8 cellular contexts compared by ENCODE assay signal in genomic region chr14:95516554-95517209, GRCh38. TPM values are rescaled to one million over a fixed set of nuclear protein-coding genes. Genes with fewer than 3 reads are reported as not detected.
DNase-seq lines count a peak whose midpoint lies in the region; ATAC-seq and TF ChIP-seq lines count a peak whose summit lies in the region.

Gene SYNE3 (minus strand): TSS chr14:95516650. CDS start chr14:95475821, 40,829 bp downstream.

- peak; percentile 31 for ATAC-seq in foreskin keratinocyte

- H3K4me3 Mint-ChIP-seq in activated T-helper 2 cell treated with anti-CD3 and anti-CD28 coated beads, Interferon-gamma antibody, Interleukin-2, Interleukin-4, amounts not matched to agents 10 μg/mL and 5 μg/mL and 100 μg/mL, durations not matched to agents 14 hours and 24 hours and 36 hours (ENCODE audit: low read depth), result peak within 1 kb of the TSS; percentile 92

- no peaks in the 10 kb centered on the region for H4K20me1 ChIP-seq in osteoblast (ENCODE audit: insufficient read depth, low read length)

- DNase-seq in HAP-1 (ENCODE audit: low spot score in 2 of 2), result peak; percentile 22 to 67
- DNase-seq in NB4 (ENCODE audit: low read depth), result peak; percentile 77
- DNase-seq in activated T-helper 2 cell treated with anti-CD3 and anti-CD28 coated beads, Interferon-gamma antibody, Interleukin-2, Interleukin-4, amounts not matched to agents 10 μg/mL and 5 μg/mL and 100 μg/mL, durations not matched to agents 14 hours and 24 hours and 36 hours (ENCODE audit: low spot score), result peak; percentile 57
- no peak for DNase-seq in foreskin keratinocyte
- peak; percentile 95 for DNase-seq in osteoblast (ENCODE audit: insufficient read length, low spot score, missing footprints)
- no peak for DNase-seq in NCI-H2171 treated with DMSO at 0.1 percent for 48 hours (lab: John Stamatoyannopoulos, UW)
- no peak for DNase-seq in NCI-H187 treated with DMSO at 0.1 percent for 48 hours (lab: John Stamatoyannopoulos, UW)

- no peaks in the 10 kb centered on the region for H3K27me3 Mint-ChIP-seq in activated T-helper 2 cell treated with anti-CD3 and anti-CD28 coated beads, Interferon-gamma antibody, Interleukin-2, Interleukin-4, amounts not matched to agents 10 μg/mL and 5 μg/mL and 100 μg/mL, durations not matched to agents 14 hours and 24 hours and 36 hours (ENCODE audit: low read depth)

- H3K4me2 ChIP-seq in osteoblast (ENCODE audit: insufficient read depth, low read length), result peak within 1 kb of the TSS; percentile 94

- in situ Hi-C loops in HAP-1 (cut with MboI; ENCODE audit: low sequenced_read_pairs), result no loop called here

- H3K36me3 Mint-ChIP-seq in activated T-helper 2 cell treated with anti-CD3 and anti-CD28 coated beads, Interferon-gamma antibody, Interleukin-2, Interleukin-4, amounts not matched to agents 10 μg/mL and 5 μg/mL and 100 μg/mL, durations not matched to agents 14 hours and 24 hours and 36 hours (ENCODE audit: low read depth), result peaks cover 16% of the 10 kb centered on the region

- H3K27ac Mint-ChIP-seq in activated T-helper 2 cell treated with anti-CD3 and anti-CD28 coated beads, Interferon-gamma antibody, Interleukin-2, Interleukin-4, amounts not matched to agents 10 μg/mL and 5 μg/mL and 100 μg/mL, durations not matched to agents 14 hours and 24 hours and 36 hours, result peak within 1 kb of the TSS; percentile 89

- H3K9me3 ChIP-seq in HAP-1 (no peaks in the 10 kb centered on the region), osteoblast (ENCODE audit: low read depth, low read length) (no peaks in the 10 kb centered on the region)

- intact Hi-C loops in activated T-helper 2 cell treated with anti-CD3 and anti-CD28 coated beads, Interferon-gamma antibody, Interleukin-2, Interleukin-4, amounts not matched to agents 10 μg/mL and 5 μg/mL and 100 μg/mL, durations not matched to agents 14 hours and 24 hours and 36 hours (cut with micrococcal nuclease), result loop anchor here (1.0 kb wide), 1 partner anchor 18 kb away; no protein-coding TSS in a partner anchor

- peak within 1 kb of the TSS; percentile 73 for H2AFZ ChIP-seq in osteoblast (ENCODE audit: low read length)

- TF ChIP-seq POLR2A in NB4 (IDR thresholded peaks at IDR 0.05; ENCODE audit: extremely low read depth, insufficient read length), result no peak

- H3K4me3 ChIP-seq in GM12875 (ENCODE audit: low read depth, low read length) (peak within 1 kb of the TSS; percentile 71), HAP-1 (peak within 1 kb of the TSS; percentile 35), NB4 (ENCODE audit: low read depth, low read length) (peak within 1 kb of the TSS; percentile 65), osteoblast (ENCODE audit: insufficient read depth, low read length) (peak within 1 kb of the TSS; percentile 77)

- H3K79me2 ChIP-seq in osteoblast (ENCODE audit: insufficient read depth, low read length), result peaks cover 18% of the 10 kb centered on the region

- H3K27me3 ChIP-seq in HAP-1 (ENCODE audit: low read depth), result no peaks in the 10 kb centered on the region
- no peaks in the 10 kb centered on the region for H3K27me3 ChIP-seq in foreskin keratinocyte
- H3K27me3 ChIP-seq in osteoblast (ENCODE audit: insufficient read depth, low read length), result no peaks in the 10 kb centered on the region

- TF ChIP-seq CTCF in GM12875 (IDR thresholded peaks at IDR 0.05; ENCODE audit: borderline replicate concordance, insufficient read depth, low read depth, low read length) (no peak), NB4 (IDR thresholded peaks at IDR 0.05; ENCODE audit: low read depth, low read length) (no peak), foreskin keratinocyte (conservative IDR thresholded peaks at IDR 0.05) (no peak), osteoblast (IDR thresholded peaks at IDR 0.05; ENCODE audit: extremely low read depth, low read depth, low read length) (no peak)

- H3K36me3 ChIP-seq in HAP-1 (replicated peaks) (no peaks in the 10 kb centered on the region), osteoblast (ENCODE audit: insufficient read depth, low read length) (no peaks in the 10 kb centered on the region)

- H3K9me3 Mint-ChIP-seq in activated T-helper 2 cell treated with anti-CD3 and anti-CD28 coated beads, Interferon-gamma antibody, Interleukin-2, Interleukin-4, amounts not matched to agents 10 μg/mL and 5 μg/mL and 100 μg/mL, durations not matched to agents 14 hours and 24 hours and 36 hours, result no peaks in the 10 kb centered on the region

- peaks cover 62% of the 10 kb centered on the region for H3K4me1 Mint-ChIP-seq in activated T-helper 2 cell treated with anti-CD3 and anti-CD28 coated beads, Interferon-gamma antibody, Interleukin-2, Interleukin-4, amounts not matched to agents 10 μg/mL and 5 μg/mL and 100 μg/mL, durations not matched to agents 14 hours and 24 hours and 36 hours (ENCODE audit: low read depth)

- H3K4me1 ChIP-seq in HAP-1, result no peaks in the 10 kb centered on the region
- H3K4me1 ChIP-seq in foreskin keratinocyte, result peaks cover 23% of the 10 kb centered on the region
- peaks cover 52% of the 10 kb centered on the region for H3K4me1 ChIP-seq in osteoblast (ENCODE audit: insufficient read depth, low read length)

- no peak within 1 kb of the TSS for H3K27ac ChIP-seq in foreskin keratinocyte
- no peak within 1 kb of the TSS for H3K27ac ChIP-seq in osteoblast (ENCODE audit: low read depth, low read length)

RNA-seq across cellular contexts. Expression of gene SYNE3, which starts in this region (rescaled TPM):
- total RNA-seq in activated T-helper 2 cell treated with anti-CD3 and anti-CD28 coated beads, Interferon-gamma antibody, Interleukin-2, Interleukin-4, amounts not matched to agents 10 μg/mL and 5 μg/mL and 100 μg/mL, durations not matched to agents 14 hours and 24 hours and 36 hours, result 36.5 and 40.1 TPM in 2 replicates
- total RNA-seq in foreskin keratinocyte, result 5.7 and 7.7 TPM in 2 replicates
- polyA plus RNA-seq in foreskin keratinocyte, result 1.2 and 1.3 TPM in 2 replicates
- 23.9 and 26.8 TPM in 2 replicates for total RNA-seq in osteoblast

Comparison
In these comparisons a context has a peak if more than half of its experiments do, and no peak if none do; other contexts are left out.
1. DNase-seq: peak in HAP-1 (2 of 2), NB4 (single experiment), activated T-helper 2 cell treated with anti-CD3 and anti-CD28 coated beads, Interferon-gamma antibody, Interleukin-2, Interleukin-4, amounts not matched to agents 10 μg/mL and 5 μg/mL and 100 μg/mL, durations not matched to agents 14 hours and 24 hours and 36 hours (single experiment) and osteoblast (single experiment); none in foreskin keratinocyte (0 of 2), NCI-H2171 treated with DMSO at 0.1 percent for 48 hours (single experiment) and NCI-H187 treated with DMSO at 0.1 percent for 48 hours (single experiment).
2. Peak in every context shown above with its lines, with median percentiles within 50 percentile points of each other: H3K4me3 ChIP-seq.